10 cellular contexts compared by ENCODE assay signal in genomic region chr7:135441791-135442190, GRCh38.
A peak's percentile ranks its signal among the peaks of the same experiment; 100 is the strongest.
DNase-seq lines count a peak whose midpoint lies in the region; ATAC-seq and TF ChIP-seq lines count a peak whose summit lies in the region.
"Had no signal": no experiment of that assay in that cellular context is flagged by ENCODE, and none has a peak within 500 bp of the region (broad histone marks: within the 10 kb centered on the region; RNA-seq: fewer than 3 reads in every experiment).

No MANE protein-coding gene starts in this region.

- DNase-seq in AG04450 (ENCODE audit: low read depth, low spot score) (peak; percentile 8), HCT116 (ENCODE audit: low read depth, low spot score) (peak; percentile 23), glomerular visceral epithelial cell (ENCODE audit: extremely low spot score) (peak; percentile 7), spleen (no peak), OCI-M1 (lab: John Stamatoyannopoulos, UW) (no peak), amygdala (lab: John Stamatoyannopoulos, UW) (no peak)
- DNase-seq: NCI-H187 treated with DMSO at 0.1 percent for 48 hours; stimulated activated naive CD4-positive, alpha-beta T cell had no signal

- H3K27ac ChIP-seq in AG04450 (ENCODE audit: low read depth, low read length), result no peak overlapping the region
- H3K27ac ChIP-seq in HCT116 (ENCODE audit: low read depth, low read length), result no peak overlapping the region
- H3K27ac ChIP-seq in spleen, result no peak overlapping the region

- H3K4me3 ChIP-seq in AG04450 (ENCODE audit: low read depth, low read length), result no peak overlapping the region
- H3K4me3 ChIP-seq in HCT116 (replicated peaks in 1 of 2; ENCODE audit: low read depth in 1 of 2, low read length in 2 of 2), result no peak overlapping the region
- no peak overlapping the region for H3K4me3 ChIP-seq in spleen

- TF ChIP-seq RAD21 in HCT116 (IDR thresholded peaks at IDR 0.05; ENCODE audit: low read depth), result no peak

- H2AFZ ChIP-seq in HCT116 (ENCODE audit: low read depth, low read length, poor library complexity, severe bottlenecking), result no peak overlapping the region

- H3K9me3 ChIP-seq in AG04450 (ENCODE audit: control insufficient read depth, insufficient read depth, low read length), result no peaks in the 10 kb centered on the region
- H3K9me3 ChIP-seq in HCT116 (ENCODE audit: control insufficient read depth in 1 of 2, insufficient read depth in 1 of 2, low read depth in 1 of 2, low read length in 2 of 2), result no peaks in the 10 kb centered on the region
- H3K9me3 ChIP-seq in spleen, result no peaks in the 10 kb centered on the region

- H3K36me3 ChIP-seq in HCT116 (ENCODE audit: control insufficient read depth in 1 of 2, insufficient read depth in 2 of 2, low read length in 2 of 2), result no peaks in the 10 kb centered on the region
- peaks cover 0 to 33% (median 14%) of the 10 kb centered on the region in 6 donors for H3K36me3 ChIP-seq in spleen

- H3K9ac ChIP-seq in HCT116 (ENCODE audit: low read length), result no peak overlapping the region

- no peaks in the 10 kb centered on the region for H3K27me3 ChIP-seq in AG04450 (ENCODE audit: control insufficient read depth, insufficient read depth, low read length)
- H3K27me3 ChIP-seq in HCT116 (ENCODE audit: insufficient read depth, low read length), result no peaks in the 10 kb centered on the region
- no peaks in the 10 kb centered on the region for H3K27me3 ChIP-seq in spleen (replicated peaks in 1 of 7)

- H3K9me2 ChIP-seq in HCT116 (ENCODE audit: insufficient read depth), result no peaks in the 10 kb centered on the region

- RAD21 ChIA-PET in HCT116 (lab: Charles Lee; ENCODE audit: low non-redundant PET in 1 of 2, low total read pairs in 2 of 2, uncharacterized antibody in 2 of 2, unreplicated experiment in 2 of 2), result no interaction called here

- intact Hi-C loops in HCT116 (cut with micrococcal nuclease), result no loop called here
- intact Hi-C loops in spleen (cut with DNase I; ENCODE audit: low total_unique reads), result no loop called here

- TF ChIP-seq CTCF in AG04450 (IDR thresholded peaks at IDR 0.05; ENCODE audit: low read depth, low read length), result no peak
- no peak for TF ChIP-seq CTCF in HCT116 (IDR thresholded peaks at IDR 0.05 in 2 of 3, conservative IDR thresholded peaks at IDR 0.05 in 1 of 3; ENCODE audit: borderline replicate concordance in 1 of 3, insufficient read depth in 1 of 3, low read depth in 2 of 3, low read length in 2 of 3)
- no peak for TF ChIP-seq CTCF in spleen (IDR thresholded peaks at IDR 0.05 in 8 of 11, conservative IDR thresholded peaks at IDR 0.05 in 3 of 11)

- no peak for TF ChIP-seq POLR2A in HCT116 (IDR thresholded peaks at IDR 0.05; ENCODE audit: borderline replicate concordance, extremely low read depth, insufficient read depth, insufficient read length)
- TF ChIP-seq POLR2A in spleen (IDR thresholded peaks at IDR 0.05), result no peak

- H4K20me1 ChIP-seq in HCT116 (ENCODE audit: insufficient read depth), result peaks cover 7% of the 10 kb centered on the region; the same call in 1 of the 2 replicates

- H3K79me2 ChIP-seq in HCT116 (ENCODE audit: insufficient read depth, low read length), result peaks cover 42% of the 10 kb centered on the region

- peak; percentile 80 for ATAC-seq in HCT116
- peak; percentile 77 for ATAC-seq in SK-N-SH treated with all-trans-retinoic acid at 6 μM for 48 hours
- ATAC-seq in HG02759 (IDR thresholded peaks at IDR 0.05; ENCODE audit: unreplicated experiment), result no peak

- POLR2A ChIA-PET in AG04450 (lab: Yijun Ruan, JAX) (no interaction called here), HCT116 (lab: Charles Lee) (no interaction called here)

- H3K4me1 ChIP-seq in HCT116 (ENCODE audit: control insufficient read depth in 1 of 2, insufficient read depth in 2 of 2, low read length in 2 of 2) (peaks cover 2 to 19% of the 10 kb centered on the region in 2 experiments; a peak in 3 of 4 replicates), spleen (peaks cover 0 to 20% (median 6%) of the 10 kb centered on the region in 6 donors)

- CTCF ChIA-PET in AG04450 (lab: Charles Lee) (interaction anchor here (1.0 kb wide), 1 partner anchor 69 kb away, joined by 3 read pairs; no protein-coding TSS in a partner anchor), HCT116 (lab: Charles Lee) (no interaction called here)

- H3K4me2 ChIP-seq in HCT116 (ENCODE audit: low read length), result no peak overlapping the region

- no TSS peak for BruUV-seq in HCT116 (replicated peaks; lab: Mats Ljungman, UMichigan)

TF ChIP-seq in HCT116, 20 proteins besides CTCF, POLR2A, EP300 and RAD21:
- no peak for TF ChIP-seq ZNF274 (IDR thresholded peaks at IDR 0.05; ENCODE audit: low read depth, low read length)
- TF ChIP-seq, protein P1, sequence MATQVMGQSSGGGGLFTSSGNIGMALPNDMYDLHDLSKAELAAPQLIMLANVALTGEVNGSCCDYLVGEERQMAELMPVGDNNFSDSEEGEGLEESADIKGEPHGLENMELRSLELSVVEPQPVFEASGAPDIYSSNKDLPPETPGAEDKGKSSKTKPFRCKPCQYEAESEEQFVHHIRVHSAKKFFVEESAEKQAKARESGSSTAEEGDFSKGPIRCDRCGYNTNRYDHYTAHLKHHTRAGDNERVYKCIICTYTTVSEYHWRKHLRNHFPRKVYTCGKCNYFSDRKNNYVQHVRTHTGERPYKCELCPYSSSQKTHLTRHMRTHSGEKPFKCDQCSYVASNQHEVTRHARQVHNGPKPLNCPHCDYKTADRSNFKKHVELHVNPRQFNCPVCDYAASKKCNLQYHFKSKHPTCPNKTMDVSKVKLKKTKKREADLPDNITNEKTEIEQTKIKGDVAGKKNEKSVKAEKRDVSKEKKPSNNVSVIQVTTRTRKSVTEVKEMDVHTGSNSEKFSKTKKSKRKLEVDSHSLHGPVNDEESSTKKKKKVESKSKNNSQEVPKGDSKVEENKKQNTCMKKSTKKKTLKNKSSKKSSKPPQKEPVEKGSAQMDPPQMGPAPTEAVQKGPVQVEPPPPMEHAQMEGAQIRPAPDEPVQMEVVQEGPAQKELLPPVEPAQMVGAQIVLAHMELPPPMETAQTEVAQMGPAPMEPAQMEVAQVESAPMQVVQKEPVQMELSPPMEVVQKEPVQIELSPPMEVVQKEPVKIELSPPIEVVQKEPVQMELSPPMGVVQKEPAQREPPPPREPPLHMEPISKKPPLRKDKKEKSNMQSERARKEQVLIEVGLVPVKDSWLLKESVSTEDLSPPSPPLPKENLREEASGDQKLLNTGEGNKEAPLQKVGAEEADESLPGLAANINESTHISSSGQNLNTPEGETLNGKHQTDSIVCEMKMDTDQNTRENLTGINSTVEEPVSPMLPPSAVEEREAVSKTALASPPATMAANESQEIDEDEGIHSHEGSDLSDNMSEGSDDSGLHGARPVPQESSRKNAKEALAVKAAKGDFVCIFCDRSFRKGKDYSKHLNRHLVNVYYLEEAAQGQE (IDR thresholded peaks at IDR 0.05; ENCODE audit: low read depth), result peak; percentile 59

TF ChIP-seq in SK-N-SH treated with all-trans-retinoic acid at 6 μM for 48 hours, 23 proteins besides CTCF, POLR2A, EP300 and RAD21:
- TF ChIP-seq ZNF70 (CRISPR knock-in tag; IDR thresholded peaks at IDR 0.05) (no peak), SNAI2 (CRISPR knock-in tag; IDR thresholded peaks at IDR 0.05) (0 out of 2 replicates have a peak, but pooled peaks have one; percentile 15), TCF4 (CRISPR knock-in tag; IDR thresholded peaks at IDR 0.05; ENCODE audit: borderline replicate concordance) (no peak), ZFP3 (CRISPR knock-in tag; IDR thresholded peaks at IDR 0.05) (no peak; the same call in 1 of the 2 replicates), ZFP30 (CRISPR knock-in tag; IDR thresholded peaks at IDR 0.05) (no peak), CSDC2 (CRISPR knock-in tag; IDR thresholded peaks at IDR 0.05) (no peak), BACH2 (CRISPR knock-in tag; IDR thresholded peaks at IDR 0.05; ENCODE audit: borderline replicate concordance) (no peak), ESRRG (CRISPR knock-in tag; IDR thresholded peaks at IDR 0.05) (no peak), RARB (CRISPR knock-in tag; IDR thresholded peaks at IDR 0.05) (no peak), ZC3H10 (CRISPR knock-in tag; IDR thresholded peaks at IDR 0.05) (peak; percentile 75; the same call in 1 of the 2 replicates), TSHZ2 (CRISPR knock-in tag; IDR thresholded peaks at IDR 0.05) (no peak), ARNTL (CRISPR knock-in tag; IDR thresholded peaks at IDR 0.05; ENCODE audit: borderline replicate concordance, low read depth) (no peak)
- TF ChIP-seq, protein P2, sequence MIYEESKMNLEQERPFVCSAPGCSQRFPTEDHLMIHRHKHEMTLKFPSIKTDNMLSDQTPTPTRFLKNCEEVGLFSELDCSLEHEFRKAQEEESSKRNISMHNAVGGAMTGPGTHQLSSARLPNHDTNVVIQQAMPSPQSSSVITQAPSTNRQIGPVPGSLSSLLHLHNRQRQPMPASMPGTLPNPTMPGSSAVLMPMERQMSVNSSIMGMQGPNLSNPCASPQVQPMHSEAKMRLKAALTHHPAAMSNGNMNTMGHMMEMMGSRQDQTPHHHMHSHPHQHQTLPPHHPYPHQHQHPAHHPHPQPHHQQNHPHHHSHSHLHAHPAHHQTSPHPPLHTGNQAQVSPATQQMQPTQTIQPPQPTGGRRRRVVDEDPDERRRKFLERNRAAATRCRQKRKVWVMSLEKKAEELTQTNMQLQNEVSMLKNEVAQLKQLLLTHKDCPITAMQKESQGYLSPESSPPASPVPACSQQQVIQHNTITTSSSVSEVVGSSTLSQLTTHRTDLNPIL (CRISPR knock-in tag; IDR thresholded peaks at IDR 0.05; ENCODE audit: low read depth), result no peak
TF ChIP-seq in SK-N-SH treated with all-trans-retinoic acid at 6 μM for 48 hours: peak in this region for 2.

Comparison
In these comparisons a context has a peak if more than half of its experiments do, and no peak if none do; other contexts are left out.
1. DNase-seq: peak in AG04450 (single experiment), HCT116 (single experiment) and glomerular visceral epithelial cell (single experiment); none in spleen (single experiment), OCI-M1 (single experiment) and amygdala (0 of 56).